13 cellular contexts compared by ENCODE assay signal in the genomic region with DNA sequence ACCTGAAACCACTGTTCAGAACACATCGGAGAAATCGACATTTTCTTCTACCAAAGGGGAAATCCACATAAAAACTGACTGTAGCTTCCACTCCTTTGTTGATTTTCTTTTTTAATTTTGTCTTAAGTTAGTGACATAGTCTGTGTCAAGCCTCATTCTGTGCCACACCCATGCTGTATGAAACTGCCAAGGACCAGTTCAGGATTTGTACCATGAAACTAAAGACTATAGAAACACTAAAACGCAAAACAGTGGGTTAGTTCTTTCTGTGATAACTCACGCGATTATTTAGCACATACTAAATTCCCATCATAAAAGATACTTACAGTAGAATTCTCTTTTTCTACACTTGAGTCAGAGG. TPM values are rescaled to one million over a fixed set of nuclear protein-coding genes. Genes with fewer than 3 reads are reported as not detected.
DNase-seq lines count a peak whose midpoint lies in the region; FAIRE-seq and TF ChIP-seq lines count a peak whose summit lies in the region.
"Had no signal": no experiment of that assay in that cellular context is flagged by ENCODE, and none has a peak within 500 bp of the region (broad histone marks: within the 10 kb centered on the region; RNA-seq: fewer than 3 reads in every experiment).

No MANE protein-coding gene starts in this region.

- H3K4me3 Mint-ChIP-seq in T-helper 2 cell treated with Interferon-gamma antibody and Interleukin-4, amounts not matched to agents 5 μg/mL and 100 μg/mL, for 36 hours = peak overlapping the region; percentile 75
- H3K4me3 Mint-ChIP-seq: dendritic cell treated with granulocyte-macrophage colony-stimulating factor and Interleukin-4, amounts not matched to agents 40 ng/mL and 50 ng/mL, for 4 days had no signal

- peaks cover 50% of the 10 kb centered on the region for H3K4me1 Mint-ChIP-seq in T-helper 2 cell treated with Interferon-gamma antibody and Interleukin-4, amounts not matched to agents 5 μg/mL and 100 μg/mL, for 36 hours (ENCODE audit: low read depth)

- H3K27me3 ChIP-seq in fibroblast of lung (ENCODE audit: control insufficient read depth, insufficient read depth, low read length) (no peaks in the 10 kb centered on the region), small intestine (ENCODE audit: control insufficient read depth in 2 of 2, insufficient read depth in 2 of 2, low read length in 2 of 2) (no peaks in the 10 kb centered on the region), PC-9 (ENCODE audit: insufficient read depth, low read depth) (no peaks in the 10 kb centered on the region)

- no peak overlapping the region for H3K9ac ChIP-seq in fibroblast of lung (ENCODE audit: insufficient read depth, low read length)
- H3K9ac ChIP-seq: SK-N-SH had no signal

- CTCF ChIA-PET in PC-9 (lab: Charles Lee) = no interaction called here

- H4K20me1 ChIP-seq in fibroblast of lung (ENCODE audit: control insufficient read depth, extremely low read depth, insufficient read depth, low read length) (no peaks in the 10 kb centered on the region), PC-9 (ENCODE audit: insufficient read depth) (no peaks in the 10 kb centered on the region; the same call in 1 of the 2 replicates)

- DNase-seq in GM12865 (ENCODE audit: low read depth) (peak; percentile 47), fibroblast of lung (ENCODE audit: low read depth in 2 of 2) (no peak), small intestine (no peak), mucosa of gallbladder (ENCODE audit: low spot score) (no peak), PC-9 (no peak)
- DNase-seq in T-helper 2 cell treated with Interferon-gamma antibody and Interleukin-4, amounts not matched to agents 5 μg/mL and 100 μg/mL, for 36 hours (ENCODE audit: low spot score) = no peak
- DNase-seq in stimulated activated CD4-positive, alpha-beta T cell treated with anti-CD3 and anti-CD28 coated beads, Interleukin-2, amount 100 ng/mL, for 24 hours = no peak
- DNase-seq: Caco-2, midbrain, NCI-H1092 treated with DMSO at 0.1 percent for 48 hours, NCI-H2227 treated with DMSO at 0.1 percent for 48 hours, SK-N-SH had no signal

- peak overlapping the region; percentile 79 for H3K27ac Mint-ChIP-seq in T-helper 2 cell treated with Interferon-gamma antibody and Interleukin-4, amounts not matched to agents 5 μg/mL and 100 μg/mL, for 36 hours
- H3K27ac Mint-ChIP-seq: dendritic cell treated with granulocyte-macrophage colony-stimulating factor and Interleukin-4, amounts not matched to agents 40 ng/mL and 50 ng/mL, for 4 days had no signal

- no peak for TF ChIP-seq CTCF in GM12865 (IDR thresholded peaks at IDR 0.05; ENCODE audit: insufficient read depth, low read depth, low read length, missing control alignments)
- TF ChIP-seq CTCF in fibroblast of lung (conservative IDR thresholded peaks at IDR 0.05 in 1 of 2, IDR thresholded peaks at IDR 0.05 in 1 of 2; ENCODE audit: low read depth in 1 of 2, low read length in 2 of 2) = no peak
- TF ChIP-seq CTCF in PC-9 (conservative IDR thresholded peaks at IDR 0.05) = no peak

- H3F3A ChIP-seq in PC-9 (ENCODE audit: insufficient read depth, low read depth) = no peaks in the 10 kb centered on the region

- H3K9me3 ChIP-seq in fibroblast of lung (ENCODE audit: control insufficient read depth, insufficient read depth, low read depth, low read length) (no peaks in the 10 kb centered on the region), small intestine (ENCODE audit: control insufficient read depth, low read depth) (no peaks in the 10 kb centered on the region), PC-9 (ENCODE audit: insufficient read depth, low read depth) (no peaks in the 10 kb centered on the region)
- H3K9me3 ChIP-seq: Caco-2, SK-N-SH had no signal

- WGBS in small intestine, 3 donors = 70 to 79% (median 72%) methylated on average over 5 of the region's 5 CpGs

- no peaks in the 10 kb centered on the region for H3K27me3 Mint-ChIP-seq in T-helper 2 cell treated with Interferon-gamma antibody and Interleukin-4, amounts not matched to agents 5 μg/mL and 100 μg/mL, for 36 hours (ENCODE audit: low read depth)
- H3K27me3 Mint-ChIP-seq: dendritic cell treated with granulocyte-macrophage colony-stimulating factor and Interleukin-4, amounts not matched to agents 40 ng/mL and 50 ng/mL, for 4 days had no signal

- FAIRE-seq in small intestine (lab: Jason Lieb, UNC) = no peak

- H3K27ac ChIP-seq in fibroblast of lung (ENCODE audit: insufficient read depth, low read length) (no peak overlapping the region), small intestine (ENCODE audit: low read depth in 1 of 2, low read length in 1 of 2) (peak overlapping the region; percentile 19 to 48), PC-9 (no peak overlapping the region)

- no TSS peak for BruUV-seq in PC-9 (replicated peaks; lab: Mats Ljungman, UMichigan)

- H3K4me1 ChIP-seq in fibroblast of lung (ENCODE audit: control insufficient read depth, extremely low read depth, insufficient read depth, low read length) (peaks cover 4% of the 10 kb centered on the region), small intestine (ENCODE audit: control insufficient read depth in 2 of 2, insufficient read depth in 1 of 2, low read depth in 1 of 2, low read length in 1 of 2) (peaks cover 0 to 3% of the 10 kb centered on the region in 2 donors), PC-9 (replicated peaks; ENCODE audit: insufficient read depth) (peaks cover 12% of the 10 kb centered on the region)
- H3K4me1 ChIP-seq: Caco-2 had no signal

- intact Hi-C loops in PC-9 (cut with micrococcal nuclease; ENCODE audit: unreplicated experiment) = no loop called here

- H3K4me2 ChIP-seq in fibroblast of lung (ENCODE audit: extremely low read depth, insufficient read depth, low read length) (peak overlapping the region; percentile 7), PC-9 (no peak overlapping the region)
- H3K4me2 ChIP-seq: SK-N-SH had no signal

- no peaks in the 10 kb centered on the region for H3K36me3 ChIP-seq in fibroblast of lung (ENCODE audit: control insufficient read depth, insufficient read depth, low read length)
- H3K36me3 ChIP-seq in small intestine (ENCODE audit: control insufficient read depth in 2 of 2, insufficient read depth in 2 of 2, low read length in 2 of 2) = no peaks in the 10 kb centered on the region
- no peaks in the 10 kb centered on the region for H3K36me3 ChIP-seq in PC-9 (ENCODE audit: low read depth)

- H3K79me2 ChIP-seq in fibroblast of lung (ENCODE audit: control insufficient read depth, insufficient read depth, low read length) (no peaks in the 10 kb centered on the region), PC-9 (ENCODE audit: low read depth) (no peaks in the 10 kb centered on the region)

- POLR2A ChIA-PET in PC-9 (lab: Charles Lee; ENCODE audit: unreplicated experiment) = no interaction called here

- peaks cover 54% of the 10 kb centered on the region for H3K36me3 Mint-ChIP-seq in T-helper 2 cell treated with Interferon-gamma antibody and Interleukin-4, amounts not matched to agents 5 μg/mL and 100 μg/mL, for 36 hours (ENCODE audit: low read depth)

- no peaks in the 10 kb centered on the region for H3K9me3 Mint-ChIP-seq in T-helper 2 cell treated with Interferon-gamma antibody and Interleukin-4, amounts not matched to agents 5 μg/mL and 100 μg/mL, for 36 hours
- H3K9me3 Mint-ChIP-seq: dendritic cell treated with granulocyte-macrophage colony-stimulating factor and Interleukin-4, amounts not matched to agents 40 ng/mL and 50 ng/mL, for 4 days had no signal

- no peak overlapping the region for H2AFZ ChIP-seq in fibroblast of lung (ENCODE audit: low read length)
- no peak overlapping the region for H2AFZ ChIP-seq in PC-9

- H3K4me3 ChIP-seq in GM12865 (ENCODE audit: low read depth, low read length) (peak overlapping the region; percentile 15; the same call in 1 of the 2 replicates), fibroblast of lung (replicated peaks in 1 of 4; ENCODE audit: control extremely low read depth in 1 of 4, insufficient read depth in 1 of 4, low read depth in 3 of 4, low read length in 4 of 4) (no peak overlapping the region), small intestine (ENCODE audit: low read depth in 1 of 2, low read length in 2 of 2) (no peak overlapping the region), PC-9 (no peak overlapping the region)

- no peaks in the 10 kb centered on the region for H3K9me2 ChIP-seq in PC-9 (ENCODE audit: insufficient read depth)
- H3K9me2 ChIP-seq: SK-N-SH had no signal

RNA-seq across cellular contexts. Expression of a gene that starts 54.5 kb away (rescaled TPM):
- total RNA-seq in fibroblast of lung (18.5 and 23.1 TPM in 2 replicates), mucosa of gallbladder (45.8 TPM), PC-9 (2021) (61.3 and 65.6 TPM in 2 replicates)
- polyA plus RNA-seq in fibroblast of lung (50.7 and 59.8 TPM in 2 replicates), small intestine (10 to 100 TPM in 1 of 3 donors, 1 to 10 TPM in 2; 5.1 to 16.3 (median 5.6) TPM)
- polyA plus RNA-seq in fibroblast of lung (2012) = 41.5 and 51.1 TPM in 2 replicates
- 39.5 and 122 TPM in 2 replicates for polyA minus RNA-seq in fibroblast of lung (ENCODE audit: low replicate concordance)

Comparison
In these comparisons a context has a peak if more than half of its experiments do, and no peak if none do; other contexts are left out.
1. H3K27ac ChIP-seq: peak in small intestine (2 of 2); none in fibroblast of lung (single experiment) and PC-9 (single experiment).